ENCODE assay signal across 16 cellular contexts in genomic region chr20:33910056-33910455, GRCh38.
DNase-seq lines count a peak whose midpoint lies in the region; ATAC-seq and TF ChIP-seq lines count a peak whose summit lies in the region.
"Had no signal": no experiment of that assay in that cellular context is flagged by ENCODE, and none has a peak within 500 bp of the region (broad histone marks: within the 10 kb centered on the region; RNA-seq: fewer than 3 reads in every experiment).

No MANE protein-coding gene starts in this region.

- H3K4me1 ChIP-seq in SJCRH30 (peaks cover 23% of the 10 kb centered on the region), rectal smooth muscle tissue (ENCODE audit: control insufficient read depth, insufficient read depth, low read length) (peaks cover 4% of the 10 kb centered on the region)

- H3K27ac ChIP-seq in C4-2B (peak overlapping the region; percentile 74), SJCRH30 (peak overlapping the region; percentile 31; the same call in 1 of the 2 replicates), rectal smooth muscle tissue (ENCODE audit: low read depth, low read length) (peak overlapping the region; percentile 0)
- H3K27ac ChIP-seq: esophagus muscularis mucosa had no signal

- no peaks in the 10 kb centered on the region for H3K9me3 ChIP-seq in SJCRH30 (replicated peaks)
- H3K9me3 ChIP-seq: esophagus muscularis mucosa had no signal

- no peak for ATAC-seq in GM18520 (IDR thresholded peaks at IDR 0.05; ENCODE audit: unreplicated experiment)
- ATAC-seq: activated T-cell treated with anti-CD3 and anti-CD28 coated beads, Interleukin-2, amount 50 U/mL, for 4 hours; T-helper 17 cell had no signal

- H3K36me3 ChIP-seq in SJCRH30 (no peaks in the 10 kb centered on the region), rectal smooth muscle tissue (ENCODE audit: control insufficient read depth, insufficient read depth, low read length) (no peaks in the 10 kb centered on the region)
- H3K36me3 ChIP-seq: esophagus muscularis mucosa had no signal

- DNase-seq in SJCRH30 (no peak), fibroblast of the aortic adventitia (ENCODE audit: low read depth) (peak; percentile 92), NCI-H2196 treated with DMSO at 0.1 percent for 48 hours (lab: John Stamatoyannopoulos, UW; ENCODE audit: unreplicated experiment) (no peak), T1000 (lab: John Stamatoyannopoulos, UW) (no peak)
- DNase-seq in stimulated activated CD8-positive, alpha-beta memory T cell treated with anti-CD3 and anti-CD28 coated beads, Interleukin-4, amount 100 ng/mL, for 48 hours, result no peak
- DNase-seq: activated T-cell treated with anti-CD3 and anti-CD28 coated beads, Interleukin-2, amount 50 U/mL, for 4 hours; CD4-positive, alpha-beta T cell; cortex of kidney; KG1; NCI-H526 treated with DMSO at 0.1 percent for 48 hours; occipital lobe; T-helper 17 cell had no signal

- H3K4me3 ChIP-seq in SJCRH30 (no peak overlapping the region), fibroblast of the aortic adventitia (ENCODE audit: low read depth, low read length) (no peak overlapping the region), rectal smooth muscle tissue (ENCODE audit: low read length) (no peak overlapping the region)
- H3K4me3 ChIP-seq: esophagus muscularis mucosa had no signal

- TF ChIP-seq CTCF in C4-2B (conservative IDR thresholded peaks at IDR 0.05), result no peak
- TF ChIP-seq CTCF in fibroblast of the aortic adventitia (IDR thresholded peaks at IDR 0.05; ENCODE audit: insufficient read depth, low read length), result no peak

- no peaks in the 10 kb centered on the region for H3K27me3 ChIP-seq in SJCRH30
- no peaks in the 10 kb centered on the region for H3K27me3 ChIP-seq in rectal smooth muscle tissue (ENCODE audit: control insufficient read depth, insufficient read depth, low read length)
- H3K27me3 ChIP-seq: esophagus muscularis mucosa had no signal

- H3K9ac ChIP-seq in rectal smooth muscle tissue (ENCODE audit: low read length), result no peak overlapping the region

Comparison
In these comparisons a context has a peak if more than half of its experiments do, and no peak if none do; other contexts are left out.
1. H3K27ac ChIP-seq: peak in every context shown above with its lines; median percentile 74 in C4-2B; 31 in SJCRH30; 0 in rectal smooth muscle tissue.